8 cellular contexts compared by ENCODE assay signal in genomic region chr13:42215578-42216421, GRCh38. TPM values are rescaled to one million over a fixed set of nuclear protein-coding genes. Genes with fewer than 3 reads are reported as not detected.
DNase-seq lines count a peak whose midpoint lies in the region; ATAC-seq and TF ChIP-seq lines count a peak whose summit lies in the region.

No MANE protein-coding gene starts in this region.

- no peak for ATAC-seq in HG03097 (IDR thresholded peaks at IDR 0.05; ENCODE audit: low FRiP score, unreplicated experiment)

- no peaks in the 10 kb centered on the region for H3K4me1 ChIP-seq in liver (ENCODE audit: control insufficient read depth in 4 of 4, insufficient read depth in 4 of 4, low read length in 3 of 4)

- DNase-seq in AG04449 (ENCODE audit: low read depth, low spot score) = no peak
- DNase-seq in GF-D8 (lab: John Stamatoyannopoulos, UW) = peak; percentile 11
- peak; percentile 23 for DNase-seq in NCI-H2227 treated with DMSO at 0.1 percent for 48 hours (lab: John Stamatoyannopoulos, UW)
- peak; percentile 65 for DNase-seq in astrocyte of the hippocampus (ENCODE audit: low read depth, low spot score)
- DNase-seq in NCI-H345 treated with DMSO at 0.1 percent for 48 hours (lab: John Stamatoyannopoulos, UW; ENCODE audit: unreplicated experiment) = no peak
- no peak for DNase-seq in kidney glomerular epithelial cell (lab: John Stamatoyannopoulos, UW)

- H3K4me3 ChIP-seq in AG04449 (ENCODE audit: low read depth, low read length) = no peak overlapping the region
- H3K4me3 ChIP-seq in liver (ENCODE audit: low read depth in 1 of 3, low read length in 3 of 3) = no peak overlapping the region

- TF ChIP-seq CTCF in AG04449 (IDR thresholded peaks at IDR 0.05; ENCODE audit: insufficient read depth, low read length, missing control alignments) (peak; percentile 58), liver (IDR thresholded peaks at IDR 0.05; ENCODE audit: low read depth, low read length, missing input control) (peak; percentile 27)

- H3K36me3 ChIP-seq in liver (ENCODE audit: control insufficient read depth in 4 of 4, insufficient read depth in 3 of 4, low read depth in 1 of 4, low read length in 3 of 4) = peaks cover 0 to 3% (median 0%) of the 10 kb centered on the region in 4 donors

- H3K9ac ChIP-seq in liver (ENCODE audit: low read depth in 1 of 2, low read length in 2 of 2) = no peak overlapping the region

- no peak overlapping the region for H3K27ac ChIP-seq in liver (ENCODE audit: low read depth in 1 of 2, low read length in 2 of 2)

- no peaks in the 10 kb centered on the region for H3K9me3 ChIP-seq in liver (ENCODE audit: control insufficient read depth in 4 of 4, low read length in 3 of 4)

- WGBS in liver = 78% methylated on average over 6 of the region's 6 CpGs

- H3K27me3 ChIP-seq in liver (ENCODE audit: control insufficient read depth in 4 of 4, insufficient read depth in 4 of 4, low read length in 3 of 4) = no peaks in the 10 kb centered on the region

- POLR2A ChIA-PET in AG04449 (lab: Yijun Ruan, JAX) = no interaction called here

- CTCF ChIA-PET in AG04449 (lab: Yijun Ruan, JAX) = interaction anchor here (0.8 to 1.8 kb wide), 12 partner anchors 8 to 830 kb away, joined by 3 to 10 read pairs (median 3); no protein-coding TSS in a partner anchor

- peak; percentile 49 to 65 for TF ChIP-seq RAD21 in liver (IDR thresholded peaks at IDR 0.05)

TF ChIP-seq in liver, 16 proteins besides CTCF, POLR2A, EP300 and RAD21:
- TF ChIP-seq FOXA1 (IDR thresholded peaks at IDR 0.05) (no peak), FOXA2 (IDR thresholded peaks at IDR 0.05) (no peak), EGR1 (IDR thresholded peaks at IDR 0.05; ENCODE audit: low read depth in 2 of 2) (no peak), JUND (IDR thresholded peaks at IDR 0.05) (no peak), HNF4A (conservative IDR thresholded peaks at IDR 0.05) (no peak), GABPA (IDR thresholded peaks at IDR 0.05 in 1 of 2, conservative IDR thresholded peaks at IDR 0.05 in 1 of 2) (no peak), TAF1 (conservative IDR thresholded peaks at IDR 0.05) (no peak), ZBTB33 (IDR thresholded peaks at IDR 0.05) (no peak), NR2F2 (IDR thresholded peaks at IDR 0.05) (no peak), MAX (IDR thresholded peaks at IDR 0.05) (no peak), SP1 (IDR thresholded peaks at IDR 0.05) (no peak), YY1 (IDR thresholded peaks at IDR 0.05) (no peak)

RNA-seq across cellular contexts. Expression of gene AKAP11, which starts 56.2 kb away (rescaled TPM):
- 10 to 100 TPM; 11.3 to 12.0 TPM for total RNA-seq in liver
- polyA plus RNA-seq in liver = 1 to 10 TPM; 2.5 to 3.3 TPM

Comparison
In these comparisons a context has a peak if more than half of its experiments do, and no peak if none do; other contexts are left out.
1. DNase-seq: peak in GF-D8 (single experiment), NCI-H2227 treated with DMSO at 0.1 percent for 48 hours (single experiment) and astrocyte of the hippocampus (single experiment); none in AG04449 (single experiment), NCI-H345 treated with DMSO at 0.1 percent for 48 hours (single experiment) and kidney glomerular epithelial cell (single experiment).